In the genomic region with DNA sequence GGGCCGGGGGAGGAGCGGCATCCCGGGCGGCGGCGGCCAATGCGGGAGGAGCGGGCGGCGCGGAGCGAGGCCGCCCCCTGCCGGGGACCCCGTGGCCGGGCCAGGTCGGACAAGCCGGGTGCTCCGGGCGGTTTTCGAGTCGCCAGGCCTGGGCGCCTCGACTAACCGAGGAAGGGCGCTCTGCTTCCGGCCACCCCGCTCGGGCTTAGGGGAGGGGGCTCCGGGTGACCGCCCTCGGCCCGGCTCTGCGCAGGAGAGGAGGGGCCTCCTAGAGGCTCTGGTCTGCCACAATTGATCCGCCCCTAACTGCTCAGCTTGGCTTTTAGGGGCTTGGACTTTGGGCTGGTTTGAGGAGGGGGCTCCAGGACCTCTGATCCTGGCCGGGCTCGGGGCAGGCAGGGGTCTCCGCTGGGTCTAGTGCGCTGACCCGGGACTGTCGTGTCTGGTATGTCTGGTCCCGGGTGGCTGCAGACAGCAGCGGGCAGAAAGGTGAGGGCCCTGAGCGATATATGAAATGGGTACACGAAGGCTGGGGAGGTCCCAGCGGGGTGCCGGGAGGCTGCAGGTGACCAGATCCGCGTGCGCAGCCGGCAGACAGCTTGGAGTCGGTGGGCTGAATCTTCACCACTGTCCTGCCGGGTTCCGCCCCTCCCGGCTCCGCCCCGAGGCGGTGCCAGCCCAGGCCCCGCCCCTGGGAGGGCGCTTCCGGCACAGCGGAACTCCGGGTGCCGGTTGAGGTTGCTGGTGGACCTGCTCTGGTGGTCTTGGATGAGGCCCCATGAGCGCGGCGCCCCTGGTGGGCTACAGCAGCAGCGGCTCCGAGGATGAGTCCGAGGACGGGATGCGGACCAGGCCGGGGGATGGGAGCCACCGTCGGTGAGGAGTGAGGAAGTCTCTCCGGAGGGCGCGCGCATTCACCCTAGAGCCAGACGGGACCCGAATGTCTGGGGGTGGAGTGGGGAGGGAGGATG, we compare ENCODE assay signal across 8 cellular contexts. TPM values are rescaled to one million over a fixed set of nuclear protein-coding genes. Genes with fewer than 3 reads are reported as not detected.
A peak's percentile ranks its signal among the peaks of the same experiment; 100 is the strongest.
DNase-seq lines count a peak whose midpoint lies in the region; ATAC-seq, FAIRE-seq and TF ChIP-seq lines count a peak whose summit lies in the region.

Gene USB1, plus strand, starts transcription at position 702 of the 971 bp plus-strand sequence. Its CDS starts 77 bp downstream, at position 779.

- peak within 1 kb of the TSS; percentile 71; the same call in 1 of the 2 replicates for H2BK5ac ChIP-seq in H1 (ENCODE audit: low read depth, low read length)

- no peak within 1 kb of the TSS for H3K23ac ChIP-seq in H1 (ENCODE audit: insufficient read length)

- 2% methylated on average over 37 of the region's 81 CpGs; no CpG with 5 or more reads in 1 of the 2 experiments for WGBS in H1 (ENCODE audit: extremely low coverage in 1 of 2, insufficient coverage in 1 of 2, insufficient read length in 1 of 2, insufficient replicate concordance in 2 of 2, low coverage in 1 of 2, low lambda C conversion rate in 2 of 2, missing lambda C conversion rate in 1 of 2), 2 experiments

- H3K27me3 ChIP-seq in H1 (replicated peaks in 1 of 4; ENCODE audit: control insufficient read depth in 3 of 4, extremely low read depth in 1 of 4, insufficient read depth in 3 of 4, low read length in 3 of 4), result peaks cover 0 to 3% (median 0%) of the 10 kb centered on the region in 4 experiments; a peak in 2 of 7 replicates

- no peaks in the 10 kb centered on the region for H3K79me1 ChIP-seq in H1 (ENCODE audit: low read depth, low read length)

- H2AFZ ChIP-seq in H1 (ENCODE audit: low read length), result peak within 1 kb of the TSS; percentile 65; the same call in 1 of the 2 replicates

- H4K91ac ChIP-seq in H1 (replicated peaks; ENCODE audit: insufficient read length, low read length), result peak within 1 kb of the TSS; percentile 7

- ATAC-seq in HG03439 (IDR thresholded peaks at IDR 0.05; ENCODE audit: unreplicated experiment), result peak; percentile 73

- H3K14ac ChIP-seq in H1 (ENCODE audit: insufficient read length), result no peak within 1 kb of the TSS

- peak in 1 of 2 experiments; percentile 72; a peak in 2 of 3 replicates for TF ChIP-seq POLR2A in H1 (IDR thresholded peaks at IDR 0.05; ENCODE audit: control extremely low read depth in 1 of 2, low read depth in 2 of 2, low read length in 2 of 2)

- TF ChIP-seq RAD21 in H1 (IDR thresholded peaks at IDR 0.05 in 1 of 2, conservative IDR thresholded peaks at IDR 0.05 in 1 of 2; ENCODE audit: low read depth in 2 of 2, low read length in 2 of 2), result peak; percentile 49 to 66

- H2BK15ac ChIP-seq in H1 (ENCODE audit: low read length), result no peak within 1 kb of the TSS

- peaks cover 0 to 6% of the 10 kb centered on the region in 2 experiments for H4K20me1 ChIP-seq in H1 (replicated peaks in 1 of 2; ENCODE audit: control insufficient read depth in 1 of 2, insufficient read depth in 2 of 2, low read length in 2 of 2)

- H3K23me2 ChIP-seq in H1 (ENCODE audit: low read depth, low read length), result peaks cover 7% of the 10 kb centered on the region

- no peak for TF ChIP-seq EP300 in H1 (IDR thresholded peaks at IDR 0.05; ENCODE audit: borderline replicate concordance in 1 of 2, low read depth in 2 of 2, low read length in 2 of 2)

- peak; percentile 57 to 71 (median 64) for TF ChIP-seq CTCF in H1 (IDR thresholded peaks at IDR 0.05; ENCODE audit: control extremely low read depth in 1 of 3, insufficient read depth in 1 of 3, low read depth in 1 of 3, low read length in 3 of 3)

- peak within 1 kb of the TSS; percentile 45 for H4K5ac ChIP-seq in H1 (ENCODE audit: insufficient read length, low read depth, low read length)

- peak within 1 kb of the TSS; percentile 79 to 98 for H3K4me2 ChIP-seq in H1 (ENCODE audit: insufficient read depth in 1 of 2, low read depth in 2 of 2, low read length in 2 of 2)

- H4K8ac ChIP-seq in H1 (ENCODE audit: extremely low read depth, insufficient read depth, low read length), result peak within 1 kb of the TSS; percentile 86

- H2AK5ac ChIP-seq in H1 (ENCODE audit: low read depth, low read length), result no peak within 1 kb of the TSS

- H2BK12ac ChIP-seq in H1 (ENCODE audit: low read depth, low read length), result no peak within 1 kb of the TSS

- H3K56ac ChIP-seq in H1 (replicated peaks; ENCODE audit: insufficient read length, low read depth, low read length), result peak within 1 kb of the TSS; percentile 63

- no peak within 1 kb of the TSS for H2BK120ac ChIP-seq in H1 (replicated peaks; ENCODE audit: low read depth, low read length)

- peak; percentile 92 for DNase-seq in CD1c-positive myeloid dendritic cell (ENCODE audit: extremely low spot score)
- peak; percentile 99 for DNase-seq in GM19238 (ENCODE audit: insufficient read length, low spot score)
- peak; percentile 39 for DNase-seq in NCI-H82 treated with DMSO at 0.1 percent for 48 hours (lab: John Stamatoyannopoulos, UW; ENCODE audit: unreplicated experiment)
- DNase-seq in activated CD8-positive, alpha-beta memory T cell treated with anti-CD3 and anti-CD28 coated beads for 24 hours, result peak; percentile 95
- peak; percentile 85 to 92 for DNase-seq in H1 (ENCODE audit: low read depth in 1 of 2, low spot score in 2 of 2)
- DNase-seq in mesenteric fat pad (ENCODE audit: low spot score), result peak; percentile 97
- peak; percentile 51 to 70 for DNase-seq in stimulated activated CD8-positive, alpha-beta memory T cell treated with anti-CD3 and anti-CD28 coated beads, Interleukin-15, amount 100 ng/mL, for 4 hours (ENCODE audit: low read depth in 2 of 2)

- FAIRE-seq in H1 (lab: Jason Lieb, UNC), result no peak

- no peaks in the 10 kb centered on the region; a peak in 1 of 4 replicates for H3K79me2 ChIP-seq in H1 (ENCODE audit: control insufficient read depth in 1 of 2, insufficient read depth in 2 of 2, low read length in 2 of 2)

- POLR2A ChIA-PET in H1 (lab: Charles Lee; ENCODE audit: partially characterized antibody), result interaction anchor here (0.8 to 2.2 kb wide), 11 partner anchors 9 to 334 kb away, joined by 3 to 7 read pairs (median 3); partner anchors contain the start of gene MMP15

- H2BK20ac ChIP-seq in H1 (ENCODE audit: low read length), result no peak within 1 kb of the TSS

- peaks cover 5 to 8% (median 7%) of the 10 kb centered on the region in 4 experiments; a peak in 6 of 7 replicates for H3K4me1 ChIP-seq in H1 (replicated peaks in 1 of 4; ENCODE audit: control insufficient read depth in 3 of 4, insufficient read depth in 4 of 4, low read length in 3 of 4)

- H3K9ac ChIP-seq in H1 (replicated peaks in 1 of 4; ENCODE audit: extremely low read depth in 1 of 4, low read depth in 3 of 4, low read length in 3 of 4), result peak within 1 kb of the TSS; percentile 51 to 86 (median 52); a peak in 6 of 7 replicates

- CTCF ChIA-PET in H1 (lab: Charles Lee; ENCODE audit: partially characterized antibody), result interaction anchor here (0.9 to 26.3 kb wide), 22 partner anchors 9 to 201 kb away, joined by 3 to 305 read pairs (median 4); no protein-coding TSS in a partner anchor

- H3K4me3 ChIP-seq in H1 (ENCODE audit: extremely low read depth in 1 of 4, insufficient read depth in 2 of 4, low read depth in 3 of 4, low read length in 4 of 4), result peak within 1 kb of the TSS; percentile 63 to 96 (median 84)

- H3K36me3 ChIP-seq in H1 (ENCODE audit: control insufficient read depth in 2 of 4, insufficient read depth in 4 of 4, low read length in 3 of 4), result peaks cover 0 to 21% (median 10%) of the 10 kb centered on the region in 4 experiments; a peak in 5 of 8 replicates

- no peak within 1 kb of the TSS for H3K4ac ChIP-seq in H1 (replicated peaks; ENCODE audit: insufficient read length, low read depth, low read length)

- H3K27ac ChIP-seq in H1 (ENCODE audit: low read depth, low read length), result no peak within 1 kb of the TSS

- H3K9me3 ChIP-seq in H1 (ENCODE audit: insufficient read depth in 2 of 2, low read depth in 1 of 2, low read length in 1 of 2), result no peaks in the 10 kb centered on the region

- H3K18ac ChIP-seq in H1 (ENCODE audit: extremely low read depth, low read length), result peak within 1 kb of the TSS; percentile 83; the same call in 1 of the 2 replicates

TF ChIP-seq in H1, 55 proteins besides CTCF, POLR2A, EP300 and RAD21 (continues in another document):
- TF ChIP-seq NANOG (IDR thresholded peaks at IDR 0.05; ENCODE audit: insufficient read depth, low read depth, low read length, poor library complexity, severe bottlenecking), result no peak
- TF ChIP-seq SRF (IDR thresholded peaks at IDR 0.05; ENCODE audit: low read depth, low read length), result no peak
- TF ChIP-seq TBP (IDR thresholded peaks at IDR 0.05; ENCODE audit: low read depth, low read length), result peak; percentile 66; the same call in 1 of the 2 replicates
- no peak for TF ChIP-seq E2F6 (IDR thresholded peaks at IDR 0.05)
- TF ChIP-seq KDM4A (IDR thresholded peaks at IDR 0.05; ENCODE audit: low read depth, low read length, severe bottlenecking), result peak; percentile 60
- TF ChIP-seq GABPA (IDR thresholded peaks at IDR 0.05; ENCODE audit: borderline replicate concordance, insufficient read depth, low read length), result peak; percentile 75; the same call in 1 of the 2 replicates
- no peak for TF ChIP-seq SIRT6 (IDR thresholded peaks at IDR 0.05; ENCODE audit: low read length)
- peak; percentile 57; the same call in 1 of the 2 replicates for TF ChIP-seq SP1 (IDR thresholded peaks at IDR 0.05; ENCODE audit: low read depth, low read length)
- TF ChIP-seq CEBPB (IDR thresholded peaks at IDR 0.05; ENCODE audit: low read depth, low read length), result no peak
- TF ChIP-seq SP2 (IDR thresholded peaks at IDR 0.05; ENCODE audit: low read length), result no peak
- peak; percentile 27 to 54; a peak in 2 of 4 replicates for TF ChIP-seq SIN3A (conservative IDR thresholded peaks at IDR 0.05 in 1 of 2, IDR thresholded peaks at IDR 0.05 in 1 of 2; ENCODE audit: low read depth in 1 of 2, low read length in 2 of 2)
- TF ChIP-seq TEAD4 (IDR thresholded peaks at IDR 0.05; ENCODE audit: low read depth, low read length), result no peak

RNA-seq across cellular contexts. Expression of gene USB1, which starts in this region (rescaled TPM):
- total RNA-seq in H1 (2021; fragmentation: NEBNext Ultra II Directional; extraction: Animal tissue kit (Norgen Biotek cat#: 25700)), result 65.4 and 72.9 TPM in 2 replicates
- polyA plus RNA-seq in H1 (2011; rRNA removed), result 75.9 and 81.0 TPM in 2 replicates
- 70.6 TPM for polyA plus RNA-seq in H1 (2011; cell fraction: cytosol; rRNA removed)
- polyA plus RNA-seq in H1 (2011; cell fraction: nucleus; rRNA removed), result 50.0 TPM
- 66.1 to 74.2 TPM (median 69.6 TPM) in 4 replicates for polyA plus RNA-seq in H1 (2012, experiment 1 of 2)
- 55.9 TPM for polyA plus RNA-seq in H1 (2012, experiment 2 of 2)
- polyA plus RNA-seq in H1 (2013, experiment 1 of 2), result 47.0 TPM
- polyA plus RNA-seq in H1 (2013, experiment 2 of 2), result 48.2 TPM
- 59.7 and 77.6 TPM in 2 replicates for polyA minus RNA-seq in H1 (2011; rRNA and poly(A)+ RNA removed)
- 85.1 TPM for polyA minus RNA-seq in H1 (2011; cell fraction: cytosol; rRNA and poly(A)+ RNA removed)
- polyA minus RNA-seq in H1 (2011; cell fraction: nucleus; rRNA and poly(A)+ RNA removed), result 41.5 TPM
- total RNA-seq in mesenteric fat pad, result 40.8 TPM

Comparison
In these comparisons a context has a peak if more than half of its experiments do, and no peak if none do; other contexts are left out.
1. DNase-seq: peak in every context shown above with its lines; median percentile 99 in GM19238; 97 in mesenteric fat pad; 95 in activated CD8-positive, alpha-beta memory T cell treated with anti-CD3 and anti-CD28 coated beads for 24 hours; 92 in CD1c-positive myeloid dendritic cell; 88 in H1; 60 in stimulated activated CD8-positive, alpha-beta memory T cell treated with anti-CD3 and anti-CD28 coated beads, Interleukin-15, amount 100 ng/mL, for 4 hours; 39 in NCI-H82 treated with DMSO at 0.1 percent for 48 hours.